In genomic region chr10:97280783-97281182, GRCh38 we compare ENCODE assay signal across 8 cellular contexts.
"Had no signal": no experiment of that assay in that cellular context is flagged by ENCODE, and none has a peak within 500 bp of the region (broad histone marks: within the 10 kb centered on the region; RNA-seq: fewer than 3 reads in every experiment).

No MANE protein-coding gene starts in this region.

- H3K4me3 Mint-ChIP-seq: activated T-cell treated with anti-CD3 and anti-CD28 coated beads, Interleukin-2, amount 50 U/mL, for 4 hours; endodermal cell; naive thymus-derived CD8-positive, alpha-beta T cell had no signal

- ATAC-seq: left cardiac atrium; naive thymus-derived CD8-positive, alpha-beta T cell had no signal

- H3K9me3 Mint-ChIP-seq: activated T-cell treated with anti-CD3 and anti-CD28 coated beads, Interleukin-2, amount 50 U/mL, for 4 hours; endodermal cell; naive thymus-derived CD8-positive, alpha-beta T cell had no signal

- DNase-seq: activated T-cell treated with anti-CD3 and anti-CD28 coated beads, Interleukin-2, amount 50 U/mL, for 4 hours; anterior cingulate cortex; endodermal cell; erythroblast; left cardiac atrium; naive thymus-derived CD8-positive, alpha-beta T cell; T-helper 2 cell; thyroid gland had no signal

- H3K27me3 Mint-ChIP-seq: naive thymus-derived CD8-positive, alpha-beta T cell had no signal
